In the genomic region with DNA sequence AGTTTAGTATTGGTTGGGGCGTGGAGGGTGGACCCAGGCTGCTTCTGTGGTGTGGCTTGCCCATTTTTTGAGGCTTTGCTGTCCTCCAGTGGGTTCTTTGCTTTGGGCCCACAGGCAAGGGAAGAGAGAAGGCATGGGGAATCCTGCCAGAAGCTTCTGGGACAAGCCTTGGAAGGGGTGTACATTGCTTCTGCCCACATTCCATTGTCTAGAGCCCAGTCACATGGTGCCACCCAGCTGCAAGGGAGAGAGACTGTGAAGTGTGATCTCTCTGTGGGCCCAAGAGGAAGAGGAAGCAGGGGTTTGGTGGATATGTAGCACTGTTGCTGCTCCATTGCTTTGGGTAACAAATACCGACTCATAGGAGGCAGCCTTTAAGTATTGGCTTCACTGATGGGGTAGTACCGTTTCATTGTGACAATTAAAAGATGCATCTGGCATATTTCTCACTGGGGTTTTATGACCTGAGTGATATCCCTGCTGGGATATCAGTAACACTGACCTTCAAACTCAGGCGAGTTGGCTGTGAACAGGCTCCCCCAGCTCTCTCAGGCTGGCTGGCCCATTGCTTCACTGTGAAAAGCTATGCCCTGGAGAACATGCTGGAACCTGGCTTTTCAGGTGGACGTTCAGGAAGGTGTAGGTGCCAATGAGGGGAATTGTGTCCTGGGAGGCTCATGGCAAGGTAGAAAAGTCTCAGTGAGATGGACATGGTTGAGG, we compare ENCODE assay signal across 16 cellular contexts.
A peak's percentile ranks its signal among the peaks of the same experiment; 100 is the strongest.
DNase-seq lines count a peak whose midpoint lies in the region; ATAC-seq and TF ChIP-seq lines count a peak whose summit lies in the region.
"Had no signal": no experiment of that assay in that cellular context is flagged by ENCODE, and none has a peak within 500 bp of the region (broad histone marks: within the 10 kb centered on the region; RNA-seq: fewer than 3 reads in every experiment).

No MANE protein-coding gene starts in this region.

- intact Hi-C loops in head of caudate nucleus (cut with DNase I) (no loop called here), posterior vena cava (cut with DNase I) (no loop called here)

- H3K4me3 ChIP-seq in AG10803 (ENCODE audit: low read length) (no peak overlapping the region), HAP-1 (no peak overlapping the region)
- H3K4me3 ChIP-seq: spleen, vagina had no signal

- H3K9me3 Mint-ChIP-seq in activated naive CD8-positive, alpha-beta T cell treated with anti-CD3 and anti-CD28 coated beads for 36 hours: peaks cover 3% of the 10 kb centered on the region

- H3K4me1 Mint-ChIP-seq in activated naive CD8-positive, alpha-beta T cell treated with anti-CD3 and anti-CD28 coated beads for 36 hours: peaks cover 11% of the 10 kb centered on the region

- no peaks in the 10 kb centered on the region for H3K36me3 ChIP-seq in HAP-1 (replicated peaks)
- H3K36me3 ChIP-seq: vagina had no signal

- no peak for TF ChIP-seq CTCF in AG10803 (conservative IDR thresholded peaks at IDR 0.05; ENCODE audit: low read length)

- DNase-seq in AG10803 (ENCODE audit: low read depth) (peak; percentile 56), RPMI7951 (ENCODE audit: low read depth) (peak; percentile 77), head of caudate nucleus (peak; percentile 18 to 90 (median 71)), nucleus accumbens (lab: John Stamatoyannopoulos, UW) (peak in 52 of 56 donors; percentile 4 to 77 (median 49)), posterior vena cava (ENCODE audit: low spot score) (no peak), HAP-1 (ENCODE audit: low spot score in 2 of 2) (no peak)
- no peak for DNase-seq in activated naive CD8-positive, alpha-beta T cell treated with anti-CD3 and anti-CD28 coated beads for 36 hours
- DNase-seq: ACHN; activated CD8-positive, alpha-beta memory T cell treated with anti-CD3 and anti-CD28 coated beads, Interleukin-2, amount 10 ng/mL, durations not matched to agents 7 days and 5 days; DMS79 treated with DMSO at 0.1 percent for 48 hours; effector memory CD4-positive, alpha-beta T cell; naive thymus-derived CD4-positive, alpha-beta T cell; spleen had no signal

- in situ Hi-C loops in HAP-1 (cut with MboI; ENCODE audit: low sequenced_read_pairs): no loop called here

- no peak overlapping the region for H3K27ac Mint-ChIP-seq in activated naive CD8-positive, alpha-beta T cell treated with anti-CD3 and anti-CD28 coated beads for 36 hours
- H3K27ac Mint-ChIP-seq: activated CD8-positive, alpha-beta memory T cell treated with anti-CD3 and anti-CD28 coated beads, Interleukin-2, amount 10 ng/mL, durations not matched to agents 7 days and 5 days; naive thymus-derived CD4-positive, alpha-beta T cell had no signal

- no peaks in the 10 kb centered on the region for H3K27me3 Mint-ChIP-seq in activated naive CD8-positive, alpha-beta T cell treated with anti-CD3 and anti-CD28 coated beads for 36 hours
- H3K27me3 Mint-ChIP-seq: activated CD8-positive, alpha-beta memory T cell treated with anti-CD3 and anti-CD28 coated beads, Interleukin-2, amount 10 ng/mL, durations not matched to agents 7 days and 5 days; naive thymus-derived CD4-positive, alpha-beta T cell had no signal

- no peaks in the 10 kb centered on the region for H3K27me3 ChIP-seq in HAP-1 (ENCODE audit: low read depth)
- H3K27me3 ChIP-seq: spleen, vagina had no signal

- H3K9me3 ChIP-seq in HAP-1: no peaks in the 10 kb centered on the region
- H3K9me3 ChIP-seq: vagina had no signal

- H3K4me1 ChIP-seq in HAP-1: peaks cover 4% of the 10 kb centered on the region

- no peak overlapping the region for H3K4me3 Mint-ChIP-seq in activated naive CD8-positive, alpha-beta T cell treated with anti-CD3 and anti-CD28 coated beads for 36 hours
- H3K4me3 Mint-ChIP-seq: activated CD8-positive, alpha-beta memory T cell treated with anti-CD3 and anti-CD28 coated beads, Interleukin-2, amount 10 ng/mL, durations not matched to agents 7 days and 5 days; naive thymus-derived CD4-positive, alpha-beta T cell had no signal

- ATAC-seq in GM21717 (IDR thresholded peaks at IDR 0.05; ENCODE audit: unreplicated experiment): no peak
- ATAC-seq: activated CD8-positive, alpha-beta memory T cell treated with anti-CD3 and anti-CD28 coated beads, Interleukin-2, amount 10 ng/mL, durations not matched to agents 7 days and 5 days; naive thymus-derived CD4-positive, alpha-beta T cell; Panc1 had no signal

- peaks cover 5% of the 10 kb centered on the region for H3K36me3 Mint-ChIP-seq in activated naive CD8-positive, alpha-beta T cell treated with anti-CD3 and anti-CD28 coated beads for 36 hours

Comparison
In these comparisons a context has a peak if more than half of its experiments do, and no peak if none do; other contexts are left out.
1. DNase-seq: peak in AG10803 (single experiment), RPMI7951 (single experiment), head of caudate nucleus (42 of 42) and nucleus accumbens (52 of 56); none in activated naive CD8-positive, alpha-beta T cell treated with anti-CD3 and anti-CD28 coated beads for 36 hours (single experiment), posterior vena cava (single experiment) and HAP-1 (0 of 2).